In genomic region chr15:67091073-67091965, GRCh38 we compare ENCODE assay signal across 8 cellular contexts. TPM values are rescaled to one million over a fixed set of nuclear protein-coding genes. Genes with fewer than 3 reads are reported as not detected.
DNase-seq lines count a peak whose midpoint lies in the region; ATAC-seq and TF ChIP-seq lines count a peak whose summit lies in the region.

No MANE protein-coding gene starts in this region.

- no peak overlapping the region for H2BK5ac ChIP-seq in neuronal stem cell (ENCODE audit: low read length)

- H3K27me3 Mint-ChIP-seq in effector memory CD8-positive, alpha-beta T cell, result no peaks in the 10 kb centered on the region

- no peak for TF ChIP-seq CTCF in A673 (conservative IDR thresholded peaks at IDR 0.05; ENCODE audit: low read depth, low read length)

- H3K14ac ChIP-seq in neuronal stem cell (ENCODE audit: low read length), result no peak overlapping the region

- ATAC-seq in GM21723 (IDR thresholded peaks at IDR 0.05; ENCODE audit: unreplicated experiment), result peak; percentile 63
- peak; percentile 92 to 96 for ATAC-seq in activated CD4-positive, CD25-positive, alpha-beta regulatory T cell treated with anti-CD3 and anti-CD28 coated beads, Interleukin-2, amount 50 U/mL, for 24 hours
- peak; percentile 95 for ATAC-seq in effector memory CD8-positive, alpha-beta T cell (replicated peaks)

- H4K8ac ChIP-seq in neuronal stem cell (ENCODE audit: low read depth, low read length), result no peak overlapping the region

- BruUV-seq in A673 (replicated peaks; lab: Mats Ljungman, UMichigan), result no TSS peak

- no peak overlapping the region for H2BK12ac ChIP-seq in neuronal stem cell (ENCODE audit: low read length)

- H3K4me1 ChIP-seq in Karpas-422 (ENCODE audit: low read length) (peaks cover 68% of the 10 kb centered on the region), neuronal stem cell (ENCODE audit: control insufficient read depth in 2 of 2, insufficient read depth in 1 of 2, low read depth in 1 of 2, low read length in 2 of 2) (peaks cover 24 to 41% of the 10 kb centered on the region in 2 donors), A673 (ENCODE audit: insufficient read depth, low read length, poor library complexity, severe bottlenecking) (peaks cover 39% of the 10 kb centered on the region)

- no peaks in the 10 kb centered on the region for H3K9me3 ChIP-seq in Karpas-422 (ENCODE audit: low read length)
- H3K9me3 ChIP-seq in neuronal stem cell (replicated peaks in 1 of 2; ENCODE audit: control insufficient read depth in 2 of 2, insufficient read depth in 1 of 2, low read depth in 1 of 2, low read length in 2 of 2), result no peaks in the 10 kb centered on the region
- H3K9me3 ChIP-seq in A673 (ENCODE audit: low read depth, low read length, poor library complexity, severe bottlenecking), result no peaks in the 10 kb centered on the region

- H3K9ac ChIP-seq in Karpas-422 (ENCODE audit: low read length), result no peak overlapping the region
- no peak overlapping the region for H3K9ac ChIP-seq in neuronal stem cell (ENCODE audit: low read depth, low read length, poor library complexity)

- intact Hi-C loops in A673 (cut with micrococcal nuclease; ENCODE audit: unreplicated experiment), result no loop called here

- H3K36me3 Mint-ChIP-seq in effector memory CD8-positive, alpha-beta T cell (ENCODE audit: insufficient read depth), result peaks cover 29% of the 10 kb centered on the region

- H3K4me2 ChIP-seq in Karpas-422 (ENCODE audit: low read depth, low read length, poor library complexity, severe bottlenecking), result peak overlapping the region; percentile 84
- no peak overlapping the region for H3K4me2 ChIP-seq in neuronal stem cell (ENCODE audit: insufficient read depth, low read length, poor library complexity, severe bottlenecking)

- H3K36me3 ChIP-seq in Karpas-422 (ENCODE audit: insufficient read depth, low read length) (no peaks in the 10 kb centered on the region), neuronal stem cell (replicated peaks in 1 of 2; ENCODE audit: control insufficient read depth in 2 of 2, insufficient read depth in 2 of 2, low read length in 2 of 2) (peaks cover 3 to 55% of the 10 kb centered on the region in 2 donors), A673 (ENCODE audit: insufficient read depth, low read length, poor library complexity, severe bottlenecking) (no peaks in the 10 kb centered on the region)

- H3K27me3 ChIP-seq in Karpas-422 (ENCODE audit: low read length) (no peaks in the 10 kb centered on the region), neuronal stem cell (ENCODE audit: control insufficient read depth in 3 of 3, insufficient read depth in 3 of 3, low read depth in 1 of 3, low read length in 3 of 3) (no peaks in the 10 kb centered on the region), A673 (replicated peaks; ENCODE audit: insufficient read depth, low read depth, low read length, poor library complexity) (no peaks in the 10 kb centered on the region)

- peak overlapping the region; percentile 80 to 87 for H3K4me3 Mint-ChIP-seq in effector memory CD8-positive, alpha-beta T cell

- peaks cover 20% of the 10 kb centered on the region; the same call in 1 of the 2 replicates for H4K20me1 ChIP-seq in Karpas-422 (ENCODE audit: insufficient read depth, low read depth, low read length)

- H3K18ac ChIP-seq in neuronal stem cell (ENCODE audit: low read length), result no peak overlapping the region

- peak overlapping the region; percentile 96 to 98 for H3K27ac Mint-ChIP-seq in effector memory CD8-positive, alpha-beta T cell

- CTCF ChIA-PET in A673 (lab: Charles Lee), result no interaction called here

- H4K91ac ChIP-seq in neuronal stem cell (ENCODE audit: low read depth, low read length, poor library complexity), result no peak overlapping the region

- no peak overlapping the region for H3K23ac ChIP-seq in neuronal stem cell (ENCODE audit: low read depth, low read length, poor library complexity)

- peak overlapping the region; percentile 56 for H2AK5ac ChIP-seq in neuronal stem cell (ENCODE audit: low read depth, low read length)

- H3K79me1 ChIP-seq in neuronal stem cell (ENCODE audit: low read depth, low read length), result peaks cover 10% of the 10 kb centered on the region

- no peaks in the 10 kb centered on the region for H3K9me3 Mint-ChIP-seq in effector memory CD8-positive, alpha-beta T cell

- no peaks in the 10 kb centered on the region for H3K9me2 ChIP-seq in Karpas-422 (replicated peaks; ENCODE audit: insufficient read depth, low read length)

- no peak overlapping the region for H3K4ac ChIP-seq in neuronal stem cell (ENCODE audit: low read length)

- H2BK120ac ChIP-seq in neuronal stem cell (ENCODE audit: low read depth, low read length), result no peak overlapping the region

- POLR2A ChIA-PET in A673 (lab: Charles Lee; ENCODE audit: low non-redundant PET), result no interaction called here

- no CpG with 5 or more reads among the region's 14 CpGs for WGBS in neuronal stem cell (ENCODE audit: extremely low coverage in 2 of 2, insufficient read length in 2 of 2, insufficient replicate concordance in 1 of 2), 2 donors

- H3K79me2 ChIP-seq in Karpas-422 (ENCODE audit: low read length), result no peaks in the 10 kb centered on the region

- DNase-seq in Daoy (ENCODE audit: low read depth), result peak; percentile 99
- no peak for DNase-seq in Karpas-422
- peak; percentile 72 to 78 (median 75) for DNase-seq in effector memory CD8-positive, alpha-beta T cell
- no peak for DNase-seq in neuronal stem cell (ENCODE audit: low spot score)
- no peak for DNase-seq in A673 (ENCODE audit: low spot score)
- DNase-seq in GM19240 (ENCODE audit: insufficient read length, low spot score), result no peak

- H2BK15ac ChIP-seq in neuronal stem cell (ENCODE audit: low read length), result no peak overlapping the region

- H3K27ac ChIP-seq in Karpas-422 (ENCODE audit: low read length) (0 out of 2 replicates have a peak overlapping the region, but pooled peaks have one; percentile 98), neuronal stem cell (replicated peaks; ENCODE audit: low read length) (no peak overlapping the region), A673 (ENCODE audit: low read depth, low read length, poor library complexity, severe bottlenecking) (no peak overlapping the region)

- H3K4me3 ChIP-seq in Karpas-422 (ENCODE audit: low read length) (no peak overlapping the region; the same call in 1 of the 2 replicates), neuronal stem cell (ENCODE audit: low read length in 2 of 2) (no peak overlapping the region), A673 (ENCODE audit: low read depth, low read length, poor library complexity, severe bottlenecking) (no peak overlapping the region)

- peaks cover 83 to 91% of the 10 kb centered on the region in 2 donors for H3K4me1 Mint-ChIP-seq in effector memory CD8-positive, alpha-beta T cell (ENCODE audit: low read depth in 2 of 2)

- H2AFZ ChIP-seq in Karpas-422 (ENCODE audit: low read length), result no peak overlapping the region
- no peak overlapping the region for H2AFZ ChIP-seq in neuronal stem cell (ENCODE audit: low read length)

RNA-seq across cellular contexts. Expression of gene SMAD3, which starts 25.9 kb away (rescaled TPM):
- 44.1 and 48.1 TPM in 2 replicates for total RNA-seq in Daoy (2014; rRNA removed; shearing (Covaris generic))
- total RNA-seq in Karpas-422 (2014; rRNA removed; shearing (Covaris generic); ENCODE audit: low replicate concordance), result 12.8 and 27.7 TPM in 2 replicates
- 32.6 TPM for polyA plus RNA-seq in neuronal stem cell (2013, experiment 1 of 2)
- 32.9 TPM for polyA plus RNA-seq in neuronal stem cell (2013, experiment 2 of 2)
- 31.0 and 43.0 TPM in 2 replicates for total RNA-seq in A673 (2021)

Comparison
In these comparisons a context has a peak if more than half of its experiments do, and no peak if none do; other contexts are left out.
1. DNase-seq: peak in Daoy (single experiment) and effector memory CD8-positive, alpha-beta T cell (3 of 3); none in Karpas-422 (single experiment), neuronal stem cell (single experiment), A673 (single experiment) and GM19240 (single experiment).
2. Peak in every context shown above with its lines, with median percentiles within 50 percentile points of each other: ATAC-seq.